10 cellular contexts compared by ENCODE assay signal in genomic region chr14:85532570-85532969, GRCh38. TPM values are rescaled to one million over a fixed set of nuclear protein-coding genes. Genes with fewer than 3 reads are reported as not detected.
A peak's percentile ranks its signal among the peaks of the same experiment; 100 is the strongest.
DNase-seq lines count a peak whose midpoint lies in the region; ATAC-seq and TF ChIP-seq lines count a peak whose summit lies in the region.
"Had no signal": no experiment of that assay in that cellular context is flagged by ENCODE, and none has a peak within 500 bp of the region (broad histone marks: within the 10 kb centered on the region; RNA-seq: fewer than 3 reads in every experiment).

No MANE protein-coding gene starts in this region.

- TF ChIP-seq CTCF in HEK293 (tag by site-specific recombination; IDR thresholded peaks at IDR 0.05): no peak
- no peak for TF ChIP-seq CTCF in ascending aorta (IDR thresholded peaks at IDR 0.05)
- no peak for TF ChIP-seq CTCF in OCI-LY7 (conservative IDR thresholded peaks at IDR 0.05; ENCODE audit: low read length)

- peak overlapping the region; percentile 98 for H3K4me2 ChIP-seq in skeletal muscle satellite cell (ENCODE audit: low read length)
- H3K4me2 ChIP-seq in OCI-LY7 (ENCODE audit: low read length): no peak overlapping the region

- no peaks in the 10 kb centered on the region for H3K79me2 ChIP-seq in OCI-LY7 (ENCODE audit: insufficient read depth, low read depth, low read length)

- H3K9ac ChIP-seq in skeletal muscle satellite cell (ENCODE audit: low read depth, low read length): peak overlapping the region; percentile 90

- ATAC-seq in HG03354 (IDR thresholded peaks at IDR 0.05; ENCODE audit: poor library complexity, severe bottlenecking, unreplicated experiment): no peak
- ATAC-seq in HG03442 (IDR thresholded peaks at IDR 0.05; ENCODE audit: unreplicated experiment): no peak

- no peaks in the 10 kb centered on the region for H4K20me1 ChIP-seq in OCI-LY7 (ENCODE audit: insufficient read depth, low read length)

- H3K27ac ChIP-seq in HEK293 (ENCODE audit: extremely low read depth, low read depth, low read length) (peak overlapping the region; percentile 95), ascending aorta (peak overlapping the region; percentile 6 to 49), OCI-LY7 (ENCODE audit: low read depth, low read length, poor library complexity, severe bottlenecking) (no peak overlapping the region)

- DNase-seq in ascending aorta (ENCODE audit: low spot score in 2 of 2) (no peak), AML-193 (lab: John Stamatoyannopoulos, UW) (no peak), OCI-LY7 (ENCODE audit: low spot score) (no peak)
- DNase-seq: GF-D8, NCI-H2081 treated with DMSO at 0.1 percent for 48 hours had no signal

- H3K4me3 ChIP-seq in HEK293 (ENCODE audit: low read depth, low read length) (peak overlapping the region; percentile 94), ascending aorta (peak overlapping the region; percentile 65 to 74), iPS-18c (ENCODE audit: insufficient read depth, low read depth, low read length) (peak overlapping the region; percentile 75), skeletal muscle satellite cell (ENCODE audit: low read length) (peak overlapping the region; percentile 75), OCI-LY7 (ENCODE audit: low read depth, low read length, poor library complexity, severe bottlenecking) (no peak overlapping the region)

- H3K9me2 ChIP-seq in OCI-LY7 (ENCODE audit: insufficient read depth, low read length): no peaks in the 10 kb centered on the region

- H3K9me3 ChIP-seq in HEK293 (ENCODE audit: control insufficient read depth, insufficient read depth, low read depth, low read length): no peaks in the 10 kb centered on the region
- H3K9me3 ChIP-seq in ascending aorta: no peaks in the 10 kb centered on the region
- no peaks in the 10 kb centered on the region for H3K9me3 ChIP-seq in iPS-18c (ENCODE audit: control insufficient read depth, insufficient read depth, low read length)
- H3K9me3 ChIP-seq in skeletal muscle satellite cell (replicated peaks; ENCODE audit: low read length): no peaks in the 10 kb centered on the region
- no peaks in the 10 kb centered on the region for H3K9me3 ChIP-seq in OCI-LY7 (ENCODE audit: low read length)

- intact Hi-C loops in ascending aorta (cut with DNase I) (loop anchor here (5.0 to 10.0 kb wide), 3 partner anchors 255 to 1448 kb away; no protein-coding TSS in a partner anchor), OCI-LY7 (cut with micrococcal nuclease; ENCODE audit: unreplicated experiment) (no loop called here)

- POLR2A ChIA-PET in HEK293 (lab: Yijun Ruan, JAX): interaction anchor here (0.6 to 1.2 kb wide), 6 partner anchors 10 to 1035 kb away, joined by 3 to 7 read pairs (median 4); no protein-coding TSS in a partner anchor
- POLR2A ChIA-PET in OCI-LY7 (lab: Charles Lee): no interaction called here

- H3K27me3 ChIP-seq in ascending aorta (no peaks in the 10 kb centered on the region), skeletal muscle satellite cell (ENCODE audit: control insufficient read depth, insufficient read depth, low read length) (no peaks in the 10 kb centered on the region)

- no peaks in the 10 kb centered on the region for H3K36me3 ChIP-seq in HEK293 (ENCODE audit: control insufficient read depth in 2 of 2, insufficient read depth in 1 of 2, low read length in 2 of 2)
- H3K36me3 ChIP-seq in ascending aorta: no peaks in the 10 kb centered on the region
- H3K36me3 ChIP-seq in skeletal muscle satellite cell (ENCODE audit: insufficient read depth, low read length): no peaks in the 10 kb centered on the region
- H3K36me3 ChIP-seq in OCI-LY7 (ENCODE audit: insufficient read depth, low read length): no peaks in the 10 kb centered on the region

- no TSS peak for BruUV-seq in OCI-LY7 (replicated peaks; lab: Mats Ljungman, UMichigan)

- CTCF ChIA-PET in HEK293 (lab: Yijun Ruan, JAX): no interaction called here
- CTCF ChIA-PET in OCI-LY7 (lab: Charles Lee; ENCODE audit: unreplicated experiment): no interaction called here

- H2AFZ ChIP-seq in OCI-LY7 (ENCODE audit: low read length): no peak overlapping the region

- peaks cover 20% of the 10 kb centered on the region for H3K4me1 ChIP-seq in HEK293 (ENCODE audit: control insufficient read depth, insufficient read depth, low read length)
- H3K4me1 ChIP-seq in ascending aorta: peaks cover 4 to 10% of the 10 kb centered on the region in 2 donors
- peaks cover 37% of the 10 kb centered on the region for H3K4me1 ChIP-seq in skeletal muscle satellite cell (ENCODE audit: control insufficient read depth, insufficient read depth, low read length)
- H3K4me1 ChIP-seq in OCI-LY7 (ENCODE audit: insufficient read depth, low read length, poor library complexity, severe bottlenecking): no peaks in the 10 kb centered on the region

TF ChIP-seq in HEK293, 187 proteins besides CTCF, POLR2A, EP300 and RAD21:
- TF ChIP-seq ZNF302 (tag by site-specific recombination; IDR thresholded peaks at IDR 0.05; ENCODE audit: low read depth) (no peak), ZNF19 (tag by site-specific recombination; IDR thresholded peaks at IDR 0.05; ENCODE audit: low read depth) (no peak), ZNF544 (tag by site-specific recombination; IDR thresholded peaks at IDR 0.05) (no peak), ZBTB11 (tag by site-specific recombination; conservative IDR thresholded peaks at IDR 0.05; ENCODE audit: low read depth) (no peak), MEIS1 (CRISPR knock-in tag; IDR thresholded peaks at IDR 0.05; ENCODE audit: borderline replicate concordance) (no peak), ZNF311 (tag by site-specific recombination; IDR thresholded peaks at IDR 0.05; ENCODE audit: borderline replicate concordance) (no peak)

RNA-seq across cellular contexts. Expression of gene FLRT2, which starts 2.6 kb away (rescaled TPM):
- total RNA-seq in ascending aorta (24.6 TPM), OCI-LY7 (2022) (not detected in 2 replicates)
- total RNA-seq in skeletal muscle satellite cell (2012; rRNA removed): 10.7 and 29.7 TPM in 2 replicates
- total RNA-seq in OCI-LY7 (2014; rRNA removed; shearing (Covaris generic)): not detected in 2 replicates

Comparison
In these comparisons a context has a peak if more than half of its experiments do, and no peak if none do; other contexts are left out.
1. RNA of gene FLRT2, which starts 2.6 kb away (total RNA-seq): 24.6 TPM in ascending aorta (single experiment); not detected in OCI-LY7; every median in the first group is over 10 times any median in the second.